15 cellular contexts compared by ENCODE assay signal in the genomic region with DNA sequence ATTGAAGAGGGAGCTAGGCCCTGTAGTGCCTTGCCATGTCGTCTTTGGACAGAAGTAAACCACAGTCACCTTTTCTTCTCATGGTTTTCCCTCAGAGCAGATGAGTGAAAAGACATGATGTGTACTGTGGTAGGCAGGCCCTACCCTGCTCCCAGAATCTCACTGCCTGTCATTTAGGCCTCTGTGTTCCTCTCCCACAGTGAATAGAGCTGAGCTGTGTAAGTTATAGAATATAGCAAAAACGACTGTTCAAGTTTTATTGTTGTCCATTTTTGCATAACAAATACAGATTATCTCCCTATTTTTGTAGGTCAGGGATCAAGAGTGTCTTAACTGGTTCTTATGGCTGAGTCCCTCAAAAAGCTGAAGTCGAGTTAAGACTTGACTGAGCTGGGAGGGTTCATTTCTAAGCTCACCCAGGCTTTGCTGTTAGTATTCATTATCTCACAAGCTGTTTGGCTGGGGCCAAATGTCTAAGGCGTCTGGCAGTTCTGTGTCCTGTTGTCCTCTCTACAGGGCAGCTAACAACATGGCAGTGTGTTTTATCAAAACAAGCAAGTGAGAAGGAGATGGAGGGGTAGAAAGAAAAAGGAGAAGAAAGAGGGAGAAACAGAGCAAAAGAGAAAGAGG.
DNase-seq lines count a peak whose midpoint lies in the region; ATAC-seq and TF ChIP-seq lines count a peak whose summit lies in the region.
"Had no signal": no experiment of that assay in that cellular context is flagged by ENCODE, and none has a peak within 500 bp of the region (broad histone marks: within the 10 kb centered on the region; RNA-seq: fewer than 3 reads in every experiment).

No MANE protein-coding gene starts in this region.

- no peak for TF ChIP-seq POLR2A in esophagus muscularis mucosa (IDR thresholded peaks at IDR 0.05; ENCODE audit: low read depth)

- no peaks in the 10 kb centered on the region for H4K20me1 ChIP-seq in neural progenitor cell (ENCODE audit: low read depth)

- peaks cover 10% of the 10 kb centered on the region for H3K9me3 Mint-ChIP-seq in neural progenitor cell
- H3K9me3 Mint-ChIP-seq in MCF 10A (ENCODE audit: unreplicated experiment), result no peaks in the 10 kb centered on the region

- H3K27me3 ChIP-seq in esophagus muscularis mucosa (no peaks in the 10 kb centered on the region), neural progenitor cell (no peaks in the 10 kb centered on the region)
- H3K27me3 ChIP-seq: BE2C had no signal

- H3K9ac ChIP-seq in neural progenitor cell, result no peak overlapping the region

- H3K27ac ChIP-seq in esophagus muscularis mucosa (replicated peaks in 1 of 4), result no peak overlapping the region
- H3K27ac ChIP-seq in neural progenitor cell, result no peak overlapping the region

- H3F3A ChIP-seq in neural progenitor cell (ENCODE audit: low read depth), result no peaks in the 10 kb centered on the region

- no peaks in the 10 kb centered on the region for H3K79me2 ChIP-seq in neural progenitor cell (ENCODE audit: low read depth)

- intact Hi-C loops in esophagus muscularis mucosa (cut with DNase I), result no loop called here
- intact Hi-C loops in MCF 10A (cut with micrococcal nuclease), result no loop called here

- TF ChIP-seq CTCF in esophagus muscularis mucosa (IDR thresholded peaks at IDR 0.05) (no peak), neural progenitor cell (IDR thresholded peaks at IDR 0.05) (no peak), MCF 10A (IDR thresholded peaks at IDR 0.05; ENCODE audit: unreplicated experiment) (no peak)

- H3K36me3 ChIP-seq in esophagus muscularis mucosa (no peaks in the 10 kb centered on the region), neural progenitor cell (no peaks in the 10 kb centered on the region)
- H3K36me3 ChIP-seq: BE2C had no signal

- peak overlapping the region; percentile 18 for H2AFZ ChIP-seq in neural progenitor cell (replicated peaks)

- ATAC-seq in GM21515 (IDR thresholded peaks at IDR 0.05; ENCODE audit: unreplicated experiment) (no peak), HG03565 (IDR thresholded peaks at IDR 0.05; ENCODE audit: unreplicated experiment) (no peak)

- DNase-seq in KG1 (lab: John Stamatoyannopoulos, UW), result peak; percentile 1
- peak; percentile 21 for DNase-seq in esophagus muscularis mucosa (ENCODE audit: extremely low spot score)
- no peak for DNase-seq in neural progenitor cell (ENCODE audit: low spot score)
- DNase-seq in activated CD8-positive, alpha-beta memory T cell treated with anti-CD3 and anti-CD28 coated beads, Interleukin-2, amount 50 U/mL, for 4 hours, result no peak
- DNase-seq in MCF 10A (ENCODE audit: unreplicated experiment), result no peak
- DNase-seq: ACHN; BE2C; C1 segment of cervical spinal cord; CD4-positive, CD25-positive, alpha-beta regulatory T cell; CD8-positive, alpha-beta memory T cell; COR-L47; GOT3; H7 had no signal

- CTCF ChIA-PET in MCF 10A (lab: Yijun Ruan, JAX), result interaction anchor here (0.6 to 1.1 kb wide), 5 partner anchors 15 to 1333 kb away, joined by 3 to 4 read pairs (median 3); no protein-coding TSS in a partner anchor

- no peaks in the 10 kb centered on the region for H3K4me1 ChIP-seq in esophagus muscularis mucosa
- H3K4me1 ChIP-seq in neural progenitor cell, result no peaks in the 10 kb centered on the region

- no peak for TF ChIP-seq EP300 in esophagus muscularis mucosa (IDR thresholded peaks at IDR 0.05)

- H3K9me3 ChIP-seq in esophagus muscularis mucosa (peaks cover 0 to 3% (median 0%) of the 10 kb centered on the region in 4 donors), neural progenitor cell (ENCODE audit: low read depth) (no peaks in the 10 kb centered on the region)
- H3K9me3 ChIP-seq: BE2C had no signal

- no peak overlapping the region for H3K4me3 ChIP-seq in esophagus muscularis mucosa
- no peak overlapping the region for H3K4me3 ChIP-seq in neural progenitor cell

- H3K27ac Mint-ChIP-seq in neural progenitor cell (peak overlapping the region; percentile 61), MCF 10A (ENCODE audit: low read depth, unreplicated experiment) (no peak overlapping the region)
- H3K27ac Mint-ChIP-seq: CD4-positive, CD25-positive, alpha-beta regulatory T cell; CD8-positive, alpha-beta memory T cell had no signal

- H3K36me3 Mint-ChIP-seq in neural progenitor cell (no peaks in the 10 kb centered on the region), MCF 10A (ENCODE audit: insufficient read depth, unreplicated experiment) (no peaks in the 10 kb centered on the region)
- H3K36me3 Mint-ChIP-seq: CD4-positive, CD25-positive, alpha-beta regulatory T cell; CD8-positive, alpha-beta memory T cell had no signal

- H3K4me1 Mint-ChIP-seq in neural progenitor cell, result peaks cover 11% of the 10 kb centered on the region
- H3K4me1 Mint-ChIP-seq in MCF 10A (ENCODE audit: insufficient read depth, unreplicated experiment), result no peaks in the 10 kb centered on the region
- H3K4me1 Mint-ChIP-seq: CD4-positive, CD25-positive, alpha-beta regulatory T cell; CD8-positive, alpha-beta memory T cell had no signal

- no TSS peak for BruUV-seq in MCF 10A (replicated peaks; lab: Mats Ljungman, UMichigan)

- H3K4me2 ChIP-seq in neural progenitor cell, result no peak overlapping the region

- peaks cover 2% of the 10 kb centered on the region for H3K27me3 Mint-ChIP-seq in neural progenitor cell (ENCODE audit: insufficient read depth, low read depth)
- H3K27me3 Mint-ChIP-seq in MCF 10A (ENCODE audit: insufficient read depth, unreplicated experiment), result no peaks in the 10 kb centered on the region
- H3K27me3 Mint-ChIP-seq: CD8-positive, alpha-beta memory T cell had no signal

- 74% methylated on average over 4 of the region's 4 CpGs for WGBS in esophagus muscularis mucosa

- H3K4me3 Mint-ChIP-seq in neural progenitor cell, result peak overlapping the region; percentile 56
- H3K4me3 Mint-ChIP-seq in MCF 10A (ENCODE audit: unreplicated experiment), result no peak overlapping the region
- H3K4me3 Mint-ChIP-seq: CD4-positive, CD25-positive, alpha-beta regulatory T cell; CD8-positive, alpha-beta memory T cell had no signal

- POLR2A ChIA-PET in MCF 10A (lab: Yijun Ruan, JAX), result interaction anchor here (0.7 kb wide), 2 partner anchors 129 to 948 kb away, joined by 4 read pairs; no protein-coding TSS in a partner anchor

Comparison
In these comparisons a context has a peak if more than half of its experiments do, and no peak if none do; other contexts are left out.
1. DNase-seq: peak in KG1 (single experiment) and esophagus muscularis mucosa (single experiment); none in neural progenitor cell (single experiment), activated CD8-positive, alpha-beta memory T cell treated with anti-CD3 and anti-CD28 coated beads, Interleukin-2, amount 50 U/mL, for 4 hours (single experiment) and MCF 10A (single experiment).